In genomic region chr3:54304867-54305266, GRCh38 we compare ENCODE assay signal across 29 cellular contexts.
"Had no signal": no experiment of that assay in that cellular context is flagged by ENCODE, and none has a peak within 500 bp of the region (broad histone marks: within the 10 kb centered on the region; RNA-seq: fewer than 3 reads in every experiment).

No MANE protein-coding gene starts in this region.

- H3K9me3 ChIP-seq: adrenal gland, body of pancreas, esophagus muscularis mucosa, left ventricle myocardium inferior, psoas muscle, upper lobe of left lung had no signal

- H3K27me3 ChIP-seq: body of pancreas, esophagus muscularis mucosa, upper lobe of left lung had no signal

- H3K4me1 ChIP-seq: adrenal gland, left ventricle myocardium inferior, psoas muscle, upper lobe of left lung had no signal

- H3K4me3 ChIP-seq: adrenal gland, body of pancreas, esophagus muscularis mucosa, left ventricle myocardium inferior, psoas muscle, smooth muscle cell, upper lobe of left lung had no signal

- H3K79me2 ChIP-seq: parathyroid adenoma had no signal

- H2AFZ ChIP-seq: parathyroid adenoma had no signal

- H3K9ac ChIP-seq: parathyroid adenoma had no signal

- H3K36me3 ChIP-seq: adrenal gland, esophagus muscularis mucosa, left ventricle myocardium inferior, upper lobe of left lung, WERI-Rb-1 had no signal

- DNase-seq: activated CD4-positive, alpha-beta memory T cell treated with anti-CD3 and anti-CD28 coated beads for 36 hours; activated CD4-positive, alpha-beta T cell treated with anti-CD3 and anti-CD28 coated beads, Interleukin-2, amount 10 ng/mL, durations not matched to agents 24 days and 14 days; activated CD8-positive, alpha-beta memory T cell treated with anti-CD3 and anti-CD28 coated beads, Interleukin-2, amount 50 U/mL, for 4 hours; activated effector memory CD4-positive, alpha-beta T cell treated with anti-CD3 and anti-CD28 coated beads, Interleukin-2, amount 50 U/mL, for 16 hours; activated naive CD4-positive, alpha-beta T cell treated with anti-CD3 and anti-CD28 coated beads for 36 hours; activated naive CD8-positive, alpha-beta T cell treated with anti-CD3 and anti-CD28 coated beads for 36 hours; activated T-cell treated with anti-CD3 and anti-CD28 coated beads, Interleukin-2, amount 50 U/mL, for 1 hour; adrenal gland; aorta; dermis blood vessel endothelial cell; effector CD4-positive, alpha-beta T cell; glutamatergic neuron; left ventricle myocardium inferior; naive B cell; psoas muscle; stimulated activated CD4-positive, alpha-beta T cell treated with anti-CD3 and anti-CD28 coated beads, Interleukin-1b, Interleukin-23, amount 100 ng/mL, for 48 hours; stimulated activated CD4-positive, alpha-beta T cell treated with anti-CD3 and anti-CD28 coated beads, Interleukin-4, amount 100 ng/mL, for 4 hours; stimulated activated CD8-positive, alpha-beta memory T cell treated with anti-CD3 and anti-CD28 coated beads, Interleukin-4, amount 100 ng/mL, for 48 hours; stimulated activated naive CD8-positive, alpha-beta T cell treated with anti-CD3 and anti-CD28 coated beads, Interleukin-15, amount 100 ng/mL, for 72 hours; substantia nigra; T-helper 9 cell; upper lobe of left lung; WERI-Rb-1 had no signal

- H3K4me2 ChIP-seq: smooth muscle cell had no signal

- ATAC-seq: activated CD4-positive, CD25-positive, alpha-beta regulatory T cell treated with anti-CD3 and anti-CD28 coated beads, Interleukin-2, amount 50 U/mL, for 24 hours; body of pancreas; psoas muscle; stimulated activated memory B cell treated with anti-CD40 and anti-IgM and Interleukin-4, amounts not matched to agents 10 μg/mL and 1 μg/mL and 100 μg/mL, for 72 hours; stimulated activated naive CD8-positive, alpha-beta T cell treated with anti-CD3 and anti-CD28 coated beads, Interleukin-15, amount 100 ng/mL, for 72 hours had no signal

- H3K27ac ChIP-seq: adrenal gland, body of pancreas, esophagus muscularis mucosa, left ventricle myocardium inferior, parathyroid adenoma, psoas muscle, upper lobe of left lung, WERI-Rb-1 had no signal
